ENCODE assay signal across 25 cellular contexts in the genomic region with DNA sequence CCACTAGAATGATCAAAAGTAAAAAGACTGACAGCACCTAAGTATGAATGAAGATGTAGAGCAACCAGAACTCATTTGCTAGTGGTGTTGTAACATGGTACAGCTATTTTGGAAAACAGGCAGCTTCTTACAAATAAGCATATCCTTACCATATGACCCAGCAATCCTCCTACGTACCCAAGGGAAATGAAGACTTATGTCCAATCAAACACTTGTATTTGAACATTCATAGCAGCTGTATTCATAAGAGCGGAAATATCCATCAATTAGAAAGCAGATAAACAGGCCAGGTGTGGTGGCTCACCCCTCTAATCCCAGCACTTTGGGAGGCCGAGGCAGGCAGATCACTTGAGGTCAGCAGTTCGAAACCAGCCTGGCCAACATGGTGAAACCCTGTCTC. TPM values are rescaled to one million over a fixed set of nuclear protein-coding genes. Genes with fewer than 3 reads are reported as not detected.
DNase-seq lines count a peak whose midpoint lies in the region; ATAC-seq and TF ChIP-seq lines count a peak whose summit lies in the region.
"Had no signal": no experiment of that assay in that cellular context is flagged by ENCODE, and none has a peak within 500 bp of the region (broad histone marks: within the 10 kb centered on the region; RNA-seq: fewer than 3 reads in every experiment).

No MANE protein-coding gene starts in this region.

- no peak for TF ChIP-seq CTCF in WTC11 (IDR thresholded peaks at IDR 0.05)
- TF ChIP-seq CTCF in glutamatergic neuron (IDR thresholded peaks at IDR 0.05; ENCODE audit: partially characterized antibody, unreplicated experiment), result no peak
- no peak for TF ChIP-seq CTCF in thyroid gland (IDR thresholded peaks at IDR 0.05)
- no peak for TF ChIP-seq CTCF in activated CD8-positive, alpha-beta T cell treated with anti-CD3 and anti-CD28 coated beads for 36 hours (IDR thresholded peaks at IDR 0.05)

- peaks cover 7% of the 10 kb centered on the region for H3K4me1 Mint-ChIP-seq in activated CD4-positive, alpha-beta T cell treated with anti-CD3 and anti-CD28 coated beads, Interleukin-2, amount 10 ng/mL, durations not matched to agents 24 days and 14 days
- H3K4me1 Mint-ChIP-seq in WTC11 (peaks cover 13% of the 10 kb centered on the region), glutamatergic neuron (ENCODE audit: low read depth, unreplicated experiment) (peaks cover 37% of the 10 kb centered on the region)
- H3K4me1 Mint-ChIP-seq in activated CD8-positive, alpha-beta T cell treated with anti-CD3 and anti-CD28 coated beads for 36 hours (ENCODE audit: low read depth), result peaks cover 5% of the 10 kb centered on the region

- no peak for DNase-seq in activated CD4-positive, alpha-beta T cell treated with anti-CD3 and anti-CD28 coated beads, Interleukin-2, amount 10 ng/mL, durations not matched to agents 24 days and 14 days
- no peak for DNase-seq in activated CD4-positive, alpha-beta T cell treated with anti-CD3 and anti-CD28 coated beads for 4 hours
- DNase-seq in WTC11 (ENCODE audit: low spot score) (no peak), glutamatergic neuron (no peak), thyroid gland (no peak), kidney tubule cell (ENCODE audit: low spot score) (no peak)
- DNase-seq in activated CD8-positive, alpha-beta T cell treated with anti-CD3 and anti-CD28 coated beads for 36 hours, result no peak
- DNase-seq: ACHN; effector memory CD8-positive, alpha-beta T cell; H9; MM.1S; natural killer cell; NCI-H1417 treated with DMSO at 0.1 percent for 48 hours; NCI-H748 treated with DMSO at 0.1 percent for 48 hours; OCI-M1; ovary; SHP77 treated with DMSO at 0.1 percent for 48 hours; stimulated activated CD4-positive, alpha-beta T cell treated with anti-CD3 and anti-CD28 coated beads, Interleukin-15, amount 100 ng/mL, for 24 hours had no signal

- H3K27me3 Mint-ChIP-seq in activated CD4-positive, alpha-beta T cell treated with anti-CD3 and anti-CD28 coated beads, Interleukin-2, amount 10 ng/mL, durations not matched to agents 24 days and 14 days, result no peaks in the 10 kb centered on the region
- H3K27me3 Mint-ChIP-seq in WTC11 (ENCODE audit: low read depth) (no peaks in the 10 kb centered on the region), glutamatergic neuron (ENCODE audit: unreplicated experiment) (peaks cover 4% of the 10 kb centered on the region)
- no peaks in the 10 kb centered on the region for H3K27me3 Mint-ChIP-seq in activated CD8-positive, alpha-beta T cell treated with anti-CD3 and anti-CD28 coated beads for 36 hours
- H3K27me3 Mint-ChIP-seq: effector memory CD8-positive, alpha-beta T cell had no signal

- no peak overlapping the region for H3K4me3 ChIP-seq in thyroid gland (replicated peaks in 1 of 3)
- H3K4me3 ChIP-seq: BLaER1 treated with 17β-estradiol and CSF1 and Interleukin-3, amounts not matched to agents 10 nM and 100 nM; K562; ovary had no signal

- TF ChIP-seq POLR2A in thyroid gland (IDR thresholded peaks at IDR 0.05), result no peak

- no peaks in the 10 kb centered on the region for H3K36me3 ChIP-seq in thyroid gland
- H3K36me3 ChIP-seq: ovary had no signal

- 90 to 93% methylated on average over 4 of the region's 4 CpGs for WGBS in thyroid gland, 2 donors

- ATAC-seq in WTC11 (no peak), HG03439 (IDR thresholded peaks at IDR 0.05; ENCODE audit: unreplicated experiment) (no peak)
- ATAC-seq in activated CD8-positive, alpha-beta T cell treated with anti-CD3 and anti-CD28 coated beads for 36 hours, result no peak
- ATAC-seq: activated naive CD4-positive, alpha-beta T cell treated with anti-CD3 and anti-CD28 coated beads, Interleukin-2, amount 50 U/mL, for 72 hours; effector memory CD8-positive, alpha-beta T cell; K562; natural killer cell; sciatic nerve had no signal

- H3K27ac ChIP-seq in thyroid gland, result peak overlapping the region; percentile 92 to 97 (median 96)
- H3K27ac ChIP-seq: BLaER1 treated with 17β-estradiol and CSF1 and Interleukin-3, amounts not matched to agents 10 nM and 100 nM; ovary had no signal

- H3K9me3 ChIP-seq in thyroid gland, result no peaks in the 10 kb centered on the region
- H3K9me3 ChIP-seq: BLaER1 treated with 17β-estradiol and CSF1 and Interleukin-3, amounts not matched to agents 10 nM and 100 nM; ovary had no signal

- H3K27me3 ChIP-seq in thyroid gland, result no peaks in the 10 kb centered on the region
- H3K27me3 ChIP-seq: BLaER1 treated with 17β-estradiol and CSF1 and Interleukin-3, amounts not matched to agents 10 nM and 100 nM; ovary had no signal

- peak overlapping the region; percentile 10 for H3K27ac Mint-ChIP-seq in activated CD4-positive, alpha-beta T cell treated with anti-CD3 and anti-CD28 coated beads, Interleukin-2, amount 10 ng/mL, durations not matched to agents 24 days and 14 days
- H3K27ac Mint-ChIP-seq in WTC11 (0 out of 2 replicates have a peak overlapping the region, but pooled peaks have one; percentile 33), glutamatergic neuron (ENCODE audit: unreplicated experiment) (peak overlapping the region; percentile 96)
- no peak overlapping the region for H3K27ac Mint-ChIP-seq in activated CD8-positive, alpha-beta T cell treated with anti-CD3 and anti-CD28 coated beads for 36 hours
- H3K27ac Mint-ChIP-seq: activated T-helper 1 cell treated with anti-CD3 and anti-CD28 coated beads, Interleukin-12 subunit alpha, Interleukin-12 subunit beta, Interleukin-2, Interleukin-4 antibody, amounts not matched to agents 30 ng/mL and 10 ng/mL and 1 ng/mL, durations not matched to agents 14 hours and 24 hours and 36 hours; effector memory CD8-positive, alpha-beta T cell; H9; natural killer cell had no signal

- CTCF ChIA-PET in WTC11 (lab: Charles Lee), result interaction anchor here (0.9 to 1.0 kb wide), 2 partner anchors 23 to 188 kb away, joined by 3 read pairs; no protein-coding TSS in a partner anchor
- CTCF ChIA-PET in activated CD8-positive, alpha-beta T cell treated with anti-CD3 and anti-CD28 coated beads for 36 hours (lab: Charles Lee), result no interaction called here

- H3K4me1 ChIP-seq in thyroid gland, result peaks cover 66 to 82% of the 10 kb centered on the region in 2 donors

- no peaks in the 10 kb centered on the region for H3K9me3 Mint-ChIP-seq in activated CD4-positive, alpha-beta T cell treated with anti-CD3 and anti-CD28 coated beads, Interleukin-2, amount 10 ng/mL, durations not matched to agents 24 days and 14 days
- H3K9me3 Mint-ChIP-seq in WTC11 (no peaks in the 10 kb centered on the region), glutamatergic neuron (ENCODE audit: unreplicated experiment) (no peaks in the 10 kb centered on the region)
- H3K9me3 Mint-ChIP-seq in activated CD8-positive, alpha-beta T cell treated with anti-CD3 and anti-CD28 coated beads for 36 hours, result no peaks in the 10 kb centered on the region
- H3K9me3 Mint-ChIP-seq: activated naive CD4-positive, alpha-beta T cell treated with anti-CD3 and anti-CD28 coated beads, Interleukin-2, amount 50 U/mL, for 72 hours; activated T-helper 1 cell treated with anti-CD3 and anti-CD28 coated beads, Interleukin-12 subunit alpha, Interleukin-12 subunit beta, Interleukin-2, Interleukin-4 antibody, amounts not matched to agents 30 ng/mL and 10 ng/mL and 1 ng/mL, durations not matched to agents 14 hours and 24 hours and 36 hours; effector memory CD8-positive, alpha-beta T cell; H9; natural killer cell had no signal

- intact Hi-C loops in activated CD4-positive, alpha-beta T cell treated with anti-CD3 and anti-CD28 coated beads, Interleukin-2, amount 10 ng/mL, durations not matched to agents 24 days and 14 days (cut with micrococcal nuclease), result no loop called here
- intact Hi-C loops in thyroid gland (cut with DNase I), result no loop called here
- intact Hi-C loops in activated CD8-positive, alpha-beta T cell treated with anti-CD3 and anti-CD28 coated beads for 36 hours (cut with micrococcal nuclease), result no loop called here

- POLR2A ChIA-PET in WTC11 (lab: Charles Lee), result no interaction called here
- POLR2A ChIA-PET in activated CD8-positive, alpha-beta T cell treated with anti-CD3 and anti-CD28 coated beads for 36 hours (lab: Charles Lee), result no interaction called here

- no peak overlapping the region for H3K4me3 Mint-ChIP-seq in activated CD4-positive, alpha-beta T cell treated with anti-CD3 and anti-CD28 coated beads, Interleukin-2, amount 10 ng/mL, durations not matched to agents 24 days and 14 days
- H3K4me3 Mint-ChIP-seq in WTC11, result no peak overlapping the region
- no peak overlapping the region for H3K4me3 Mint-ChIP-seq in glutamatergic neuron (ENCODE audit: unreplicated experiment)
- H3K4me3 Mint-ChIP-seq in activated CD8-positive, alpha-beta T cell treated with anti-CD3 and anti-CD28 coated beads for 36 hours, result no peak overlapping the region
- H3K4me3 Mint-ChIP-seq: activated T-helper 1 cell treated with anti-CD3 and anti-CD28 coated beads, Interleukin-12 subunit alpha, Interleukin-12 subunit beta, Interleukin-2, Interleukin-4 antibody, amounts not matched to agents 30 ng/mL and 10 ng/mL and 1 ng/mL, durations not matched to agents 14 hours and 24 hours and 36 hours; effector memory CD8-positive, alpha-beta T cell; H9; natural killer cell had no signal

- peaks cover 8% of the 10 kb centered on the region for H3K36me3 Mint-ChIP-seq in activated CD4-positive, alpha-beta T cell treated with anti-CD3 and anti-CD28 coated beads, Interleukin-2, amount 10 ng/mL, durations not matched to agents 24 days and 14 days (ENCODE audit: low read depth)
- no peaks in the 10 kb centered on the region for H3K36me3 Mint-ChIP-seq in WTC11
- H3K36me3 Mint-ChIP-seq in glutamatergic neuron (ENCODE audit: unreplicated experiment), result no peaks in the 10 kb centered on the region
- peaks cover 16% of the 10 kb centered on the region for H3K36me3 Mint-ChIP-seq in activated CD8-positive, alpha-beta T cell treated with anti-CD3 and anti-CD28 coated beads for 36 hours (ENCODE audit: low read depth)
- H3K36me3 Mint-ChIP-seq: activated naive CD4-positive, alpha-beta T cell treated with anti-CD3 and anti-CD28 coated beads, Interleukin-2, amount 50 U/mL, for 72 hours; natural killer cell had no signal

RNA-seq across cellular contexts. Expression of gene KLRG2, which starts 53.0 kb away (rescaled TPM):
- 0.24 and 0.42 TPM in 2 replicates for total RNA-seq in activated CD4-positive, alpha-beta T cell treated with anti-CD3 and anti-CD28 coated beads, Interleukin-2, amount 10 ng/mL, durations not matched to agents 24 days and 14 days
- total RNA-seq in WTC11 (2021) (12.6 to 17.6 TPM (median 15.7 TPM) in 3 replicates), glutamatergic neuron (ENCODE audit: unreplicated experiment) (not detected), thyroid gland (10 to 100 TPM; 20.7 to 45.8 (median 23.0) TPM)
- total RNA-seq in activated CD8-positive, alpha-beta T cell treated with anti-CD3 and anti-CD28 coated beads for 36 hours, result under 1 TPM; 0.50 to 0.54 TPM
- total RNA-seq: fibroblast of lung, K562, natural killer cell, ovary had no signal
